10 cellular contexts compared by ENCODE assay signal in genomic region chr5:14213813-14214585, GRCh38.
DNase-seq lines count a peak whose midpoint lies in the region; ATAC-seq and TF ChIP-seq lines count a peak whose summit lies in the region.
"Had no signal": no experiment of that assay in that cellular context is flagged by ENCODE, and none has a peak within 500 bp of the region (broad histone marks: within the 10 kb centered on the region; RNA-seq: fewer than 3 reads in every experiment).

No MANE protein-coding gene starts in this region.

- H3K27me3 ChIP-seq in heart right ventricle: no peaks in the 10 kb centered on the region

- ATAC-seq in GM21423 (IDR thresholded peaks at IDR 0.05; ENCODE audit: unreplicated experiment) (peak; percentile 40), HG03432 (IDR thresholded peaks at IDR 0.05; ENCODE audit: unreplicated experiment) (peak; percentile 30), left colon (peak; percentile 55), heart right ventricle (no peak)
- ATAC-seq: psoas muscle had no signal

- H3K9me3 ChIP-seq in heart right ventricle: no peaks in the 10 kb centered on the region
- H3K9me3 ChIP-seq: psoas muscle had no signal

- H3K4me1 ChIP-seq in heart right ventricle: peaks cover 7 to 77% (median 57%) of the 10 kb centered on the region in 9 donors

- H3K36me3 ChIP-seq in heart right ventricle: no peaks in the 10 kb centered on the region

- intact Hi-C loops in left colon (cut with DNase I, micrococcal nuclease) (no loop called here), heart right ventricle (cut with DNase I) (no loop called here)

- TF ChIP-seq CTCF in GM20000 (IDR thresholded peaks at IDR 0.05; ENCODE audit: extremely low read depth, missing control alignments) (no peak), heart right ventricle (IDR thresholded peaks at IDR 0.05) (no peak)

- H3K4me3 ChIP-seq in heart right ventricle: no peak overlapping the region
- H3K4me3 ChIP-seq: psoas muscle had no signal

- WGBS in heart right ventricle, 2 donors: 76 to 84% methylated on average over 6 of the region's 6 CpGs

- no peak overlapping the region for H3K27ac ChIP-seq in heart right ventricle
- H3K27ac ChIP-seq: psoas muscle had no signal

- DNase-seq in DMS53 treated with DMSO at 0.1 percent for 48 hours (lab: John Stamatoyannopoulos, UW; ENCODE audit: unreplicated experiment) (peak; percentile 74), left colon (peak in 1 of 2 donors; percentile 47), NCI-H2227 treated with DMSO at 0.1 percent for 48 hours (lab: John Stamatoyannopoulos, UW) (no peak), GM20000 (ENCODE audit: low spot score) (no peak), globus pallidus (ENCODE audit: low spot score) (no peak), heart right ventricle (no peak)
- DNase-seq: activated effector memory CD4-positive, alpha-beta T cell treated with anti-CD3 and anti-CD28 coated beads, Interleukin-2, amount 50 U/mL, for 16 hours; psoas muscle had no signal

Comparison
In these comparisons a context has a peak if more than half of its experiments do, and no peak if none do; other contexts are left out.
1. ATAC-seq: peak in GM21423 (single experiment), HG03432 (single experiment) and left colon (single experiment); none in heart right ventricle (0 of 8).